ENCODE assay signal across 1 cellular context in the genomic region with DNA sequence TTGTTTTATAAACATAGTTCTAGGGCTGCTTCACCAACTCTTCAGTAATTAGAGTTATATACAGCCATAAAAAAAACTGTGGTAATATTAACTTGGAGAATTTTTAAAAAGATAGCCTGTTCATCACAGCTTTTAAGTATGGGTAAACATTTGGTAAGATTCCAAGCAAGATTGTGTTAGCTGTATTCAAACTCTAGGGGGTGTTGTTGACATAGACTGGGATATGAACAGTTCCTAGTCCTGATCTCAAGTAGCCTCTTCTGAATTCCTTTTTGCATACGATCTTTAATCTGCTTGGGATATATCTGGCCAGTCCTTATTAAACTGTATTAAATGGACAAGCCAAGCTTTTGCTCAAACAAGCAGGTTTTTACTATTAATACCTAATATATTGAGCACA.
TF ChIP-seq lines count a peak whose summit lies in the region.

No MANE protein-coding gene starts in this region.

TF ChIP-seq in SK-N-SH treated with all-trans-retinoic acid at 6 μM for 48 hours, 23 proteins besides CTCF, POLR2A, EP300 and RAD21 (continued from another document):
- TF ChIP-seq, protein P1, sequence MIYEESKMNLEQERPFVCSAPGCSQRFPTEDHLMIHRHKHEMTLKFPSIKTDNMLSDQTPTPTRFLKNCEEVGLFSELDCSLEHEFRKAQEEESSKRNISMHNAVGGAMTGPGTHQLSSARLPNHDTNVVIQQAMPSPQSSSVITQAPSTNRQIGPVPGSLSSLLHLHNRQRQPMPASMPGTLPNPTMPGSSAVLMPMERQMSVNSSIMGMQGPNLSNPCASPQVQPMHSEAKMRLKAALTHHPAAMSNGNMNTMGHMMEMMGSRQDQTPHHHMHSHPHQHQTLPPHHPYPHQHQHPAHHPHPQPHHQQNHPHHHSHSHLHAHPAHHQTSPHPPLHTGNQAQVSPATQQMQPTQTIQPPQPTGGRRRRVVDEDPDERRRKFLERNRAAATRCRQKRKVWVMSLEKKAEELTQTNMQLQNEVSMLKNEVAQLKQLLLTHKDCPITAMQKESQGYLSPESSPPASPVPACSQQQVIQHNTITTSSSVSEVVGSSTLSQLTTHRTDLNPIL (CRISPR knock-in tag; IDR thresholded peaks at IDR 0.05; ENCODE audit: low read depth) = no peak
